Comparison of ENCODE assay signal across 7 cellular contexts in the genomic region with DNA sequence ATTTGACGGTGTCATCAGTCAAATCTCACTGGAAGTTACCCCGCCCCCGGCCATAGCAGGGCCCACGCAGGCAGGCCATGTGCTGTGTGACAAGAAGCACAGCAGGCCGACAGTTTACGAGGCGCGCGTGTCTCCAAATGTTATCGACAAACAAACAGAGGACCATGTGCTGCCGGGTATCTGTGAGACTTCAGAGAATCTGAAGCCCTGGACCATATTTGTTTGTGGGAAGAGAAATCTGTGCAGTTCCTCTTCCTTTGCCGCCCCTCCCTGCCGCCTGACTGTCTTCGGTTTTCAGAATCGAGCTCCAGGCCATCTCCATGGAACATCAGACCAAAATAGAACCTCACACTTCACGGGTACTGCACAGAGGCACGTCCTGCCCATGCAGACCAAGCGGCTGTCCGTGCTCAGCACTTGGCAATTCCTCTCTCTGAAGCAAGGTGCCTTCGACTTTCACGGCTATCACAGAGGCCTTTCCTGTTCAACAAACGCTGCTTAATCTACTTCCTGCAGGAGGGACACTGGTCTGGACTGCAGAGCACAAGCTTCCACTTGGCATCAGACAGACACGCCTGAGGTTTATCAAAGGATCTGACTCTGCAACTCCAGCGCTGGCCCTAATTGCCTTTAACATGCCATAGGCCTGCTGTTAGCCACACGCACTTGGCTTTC.
A peak's percentile ranks its signal among the peaks of the same experiment; 100 is the strongest.
DNase-seq lines count a peak whose midpoint lies in the region; ATAC-seq lines count a peak whose summit lies in the region.

No MANE protein-coding gene starts in this region.

- H2AK5ac ChIP-seq in mesendoderm (ENCODE audit: low read length): no peak overlapping the region

- no peaks in the 10 kb centered on the region for H3K27me3 Mint-ChIP-seq in T-helper 17 cell

- H2BK15ac ChIP-seq in mesendoderm (replicated peaks; ENCODE audit: low read depth): no peak overlapping the region

- H4K5ac ChIP-seq in mesendoderm (ENCODE audit: low read length): no peak overlapping the region

- H3K23ac ChIP-seq in mesendoderm (ENCODE audit: low read length): no peak overlapping the region

- DNase-seq in T-helper 17 cell (peak; percentile 23 to 36 (median 29)), anterior cingulate cortex (lab: John Stamatoyannopoulos, UW) (peak in 40 of 58 donors; percentile 14 to 85 (median 56)), mesendoderm (peak; percentile 62), superior temporal gyrus (ENCODE audit: extremely low spot score) (peak; percentile 64)

- H2BK5ac ChIP-seq in mesendoderm (ENCODE audit: low read length): no peak overlapping the region

- peak overlapping the region; percentile 85 for H3K4me3 Mint-ChIP-seq in T-helper 17 cell

- peak overlapping the region; percentile 92 for H3K27ac Mint-ChIP-seq in T-helper 17 cell

- peaks cover 6% of the 10 kb centered on the region for H3K36me3 Mint-ChIP-seq in T-helper 17 cell (ENCODE audit: low read depth)

- H3K4me2 ChIP-seq in mesendoderm (ENCODE audit: low read length): no peak overlapping the region

- no peaks in the 10 kb centered on the region for H3K9me3 ChIP-seq in T-helper 17 cell (ENCODE audit: control insufficient read depth, low read length, poor library complexity, severe bottlenecking)

- ATAC-seq in T-helper 17 cell: peak; percentile 66
- no peak for ATAC-seq in HG03354 (IDR thresholded peaks at IDR 0.05; ENCODE audit: poor library complexity, severe bottlenecking, unreplicated experiment)
- no peak for ATAC-seq in HG03095 (IDR thresholded peaks at IDR 0.05; ENCODE audit: unreplicated experiment)
- no peak for ATAC-seq in HG03135 (IDR thresholded peaks at IDR 0.05; ENCODE audit: unreplicated experiment)

- no peak overlapping the region for H3K18ac ChIP-seq in mesendoderm (ENCODE audit: low read length)

- peak overlapping the region; percentile 18 for H3K56ac ChIP-seq in mesendoderm (ENCODE audit: low read length)

- no peak overlapping the region for H3K27ac ChIP-seq in mesendoderm (ENCODE audit: low read depth, low read length)

- no peaks in the 10 kb centered on the region for H3K27me3 ChIP-seq in mesendoderm (ENCODE audit: insufficient read depth, low read length, poor library complexity)

- no peaks in the 10 kb centered on the region for H3K79me2 ChIP-seq in mesendoderm (ENCODE audit: control insufficient read depth, insufficient read depth, low read length)

- no peaks in the 10 kb centered on the region for H3K36me3 ChIP-seq in mesendoderm (ENCODE audit: control insufficient read depth, insufficient read depth, low read length)

- no peaks in the 10 kb centered on the region for H3K79me1 ChIP-seq in mesendoderm (ENCODE audit: low read length)

- WGBS in mesendoderm (ENCODE audit: extremely low coverage, insufficient coverage, low lambda C conversion rate): no CpG with 5 or more reads among the region's 25 CpGs

- no peak overlapping the region for H3K4ac ChIP-seq in mesendoderm (ENCODE audit: low read depth, low read length)

- H3K4me3 ChIP-seq in mesendoderm (ENCODE audit: low read length): no peak overlapping the region

- peaks cover 4% of the 10 kb centered on the region for H3K4me1 ChIP-seq in mesendoderm (ENCODE audit: control insufficient read depth, low read depth, low read length)

- peaks cover 49% of the 10 kb centered on the region for H3K4me1 Mint-ChIP-seq in T-helper 17 cell

- no peak overlapping the region for H4K8ac ChIP-seq in mesendoderm (ENCODE audit: low read depth, low read length)

- H2BK120ac ChIP-seq in mesendoderm (ENCODE audit: low read depth, low read length): no peak overlapping the region

- no peak overlapping the region for H3K9ac ChIP-seq in mesendoderm (ENCODE audit: low read length)
